9 cellular contexts compared by ENCODE assay signal in genomic region chr17:45234641-45235040, GRCh38. TPM values are rescaled to one million over a fixed set of nuclear protein-coding genes. Genes with fewer than 3 reads are reported as not detected.
DNase-seq lines count a peak whose midpoint lies in the region; ATAC-seq and TF ChIP-seq lines count a peak whose summit lies in the region.
"Had no signal": no experiment of that assay in that cellular context is flagged by ENCODE, and none has a peak within 500 bp of the region (broad histone marks: within the 10 kb centered on the region; RNA-seq: fewer than 3 reads in every experiment).

No MANE protein-coding gene starts in this region.

- H3K36me3 Mint-ChIP-seq in WTC11, result no peaks in the 10 kb centered on the region

- H3K36me3 ChIP-seq in hepatocyte (replicated peaks; ENCODE audit: insufficient read depth, low read depth), result no peaks in the 10 kb centered on the region
- H3K36me3 ChIP-seq: SJSA1 had no signal

- POLR2A ChIA-PET in WTC11 (lab: Charles Lee), result no interaction called here

- no peaks in the 10 kb centered on the region for H3K9me3 Mint-ChIP-seq in WTC11

- no peak overlapping the region for H3K4me3 ChIP-seq in hepatocyte
- H3K4me3 ChIP-seq: SJSA1 had no signal

- peaks cover 1% of the 10 kb centered on the region for H3K4me1 ChIP-seq in hepatocyte (ENCODE audit: insufficient read depth)
- H3K4me1 ChIP-seq: SJSA1 had no signal

- DNase-seq in G401 (ENCODE audit: low spot score) (peak; percentile 45), WTC11 (ENCODE audit: low spot score) (peak; percentile 81), hepatocyte (ENCODE audit: low spot score) (no peak), substantia nigra (lab: John Stamatoyannopoulos, UW) (no peak), OCI-M2 (lab: John Stamatoyannopoulos, UW; ENCODE audit: unreplicated experiment) (no peak)

- H3K27ac ChIP-seq in hepatocyte, result no peak overlapping the region
- no peak overlapping the region for H3K27ac ChIP-seq in substantia nigra (ENCODE audit: low read depth, low read length, poor library complexity, severe bottlenecking)
- H3K27ac ChIP-seq: SJSA1 had no signal

- H3K9me3 ChIP-seq in hepatocyte (ENCODE audit: low read depth), result no peaks in the 10 kb centered on the region
- H3K9me3 ChIP-seq: SJSA1 had no signal

- TF ChIP-seq CTCF in LNCAP (IDR thresholded peaks at IDR 0.05) (peak; percentile 29; the same call in 1 of the 2 replicates), WTC11 (IDR thresholded peaks at IDR 0.05) (no peak), hepatocyte (IDR thresholded peaks at IDR 0.05; ENCODE audit: poor library complexity) (peak; percentile 35)

- in situ Hi-C loops in G401 (cut with HindIII; ENCODE audit: low sequenced_read_pairs), result no loop called here

- H2AFZ ChIP-seq in hepatocyte, result no peak overlapping the region

- H3K4me2 ChIP-seq in hepatocyte, result no peak overlapping the region

- no peaks in the 10 kb centered on the region for H4K20me1 ChIP-seq in hepatocyte (ENCODE audit: insufficient read depth, poor library complexity, severe bottlenecking)

- H3K9me2 ChIP-seq in hepatocyte (replicated peaks; ENCODE audit: insufficient read depth), result no peaks in the 10 kb centered on the region

- peaks cover 59% of the 10 kb centered on the region for H3K27me3 Mint-ChIP-seq in WTC11 (ENCODE audit: low read depth)

- WGBS in hepatocyte (ENCODE audit: low lambda C conversion rate, missing lambda C conversion rate), result 26% methylated on average over 5 of the region's 5 CpGs

- H3K79me2 ChIP-seq in hepatocyte, result no peaks in the 10 kb centered on the region

- H3K4me3 Mint-ChIP-seq in WTC11, result no peak overlapping the region

- H3K27ac Mint-ChIP-seq in WTC11, result no peak overlapping the region

- peak; percentile 81 for ATAC-seq in WTC11
- no peak for ATAC-seq in HG02981 (IDR thresholded peaks at IDR 0.05; ENCODE audit: unreplicated experiment)
- ATAC-seq in GM18520 (IDR thresholded peaks at IDR 0.05; ENCODE audit: unreplicated experiment), result no peak

- CTCF ChIA-PET in WTC11 (lab: Charles Lee), result interaction anchor here (0.5 to 9.8 kb wide), 14 partner anchors 10 to 1739 kb away, joined by 3 to 179 read pairs (median 11); partner anchors contain the start of genes ACBD4 and FMNL1

- H3K4me1 Mint-ChIP-seq in WTC11, result peaks cover 9% of the 10 kb centered on the region

- H3K27me3 ChIP-seq in hepatocyte, result peaks cover 5% of the 10 kb centered on the region

TF ChIP-seq in WTC11, 78 proteins besides CTCF, POLR2A, EP300 and RAD21:
- TF ChIP-seq, protein P1, sequence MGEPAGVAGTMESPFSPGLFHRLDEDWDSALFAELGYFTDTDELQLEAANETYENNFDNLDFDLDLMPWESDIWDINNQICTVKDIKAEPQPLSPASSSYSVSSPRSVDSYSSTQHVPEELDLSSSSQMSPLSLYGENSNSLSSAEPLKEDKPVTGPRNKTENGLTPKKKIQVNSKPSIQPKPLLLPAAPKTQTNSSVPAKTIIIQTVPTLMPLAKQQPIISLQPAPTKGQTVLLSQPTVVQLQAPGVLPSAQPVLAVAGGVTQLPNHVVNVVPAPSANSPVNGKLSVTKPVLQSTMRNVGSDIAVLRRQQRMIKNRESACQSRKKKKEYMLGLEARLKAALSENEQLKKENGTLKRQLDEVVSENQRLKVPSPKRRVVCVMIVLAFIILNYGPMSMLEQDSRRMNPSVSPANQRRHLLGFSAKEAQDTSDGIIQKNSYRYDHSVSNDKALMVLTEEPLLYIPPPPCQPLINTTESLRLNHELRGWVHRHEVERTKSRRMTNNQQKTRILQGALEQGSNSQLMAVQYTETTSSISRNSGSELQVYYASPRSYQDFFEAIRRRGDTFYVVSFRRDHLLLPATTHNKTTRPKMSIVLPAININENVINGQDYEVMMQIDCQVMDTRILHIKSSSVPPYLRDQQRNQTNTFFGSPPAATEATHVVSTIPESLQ (CRISPR knock-in tag; IDR thresholded peaks at IDR 0.05), result no peak
- TF ChIP-seq, protein P2, sequence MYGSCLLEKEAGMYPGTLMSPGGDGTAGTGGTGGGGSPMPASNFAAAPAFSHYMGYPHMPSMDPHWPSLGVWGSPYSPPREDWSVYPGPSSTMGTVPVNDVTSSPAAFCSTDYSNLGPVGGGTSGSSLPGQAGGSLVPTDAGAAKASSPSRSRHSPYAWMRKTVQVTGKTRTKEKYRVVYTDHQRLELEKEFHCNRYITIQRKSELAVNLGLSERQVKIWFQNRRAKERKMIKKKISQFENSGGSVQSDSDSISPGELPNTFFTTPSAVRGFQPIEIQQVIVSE (CRISPR knock-in tag; IDR thresholded peaks at IDR 0.05; ENCODE audit: borderline replicate concordance), result no peak
- TF ChIP-seq NR3C1 (CRISPR knock-in tag; conservative IDR thresholded peaks at IDR 0.05; ENCODE audit: low read depth) (no peak), OVOL2 (CRISPR knock-in tag; IDR thresholded peaks at IDR 0.05; ENCODE audit: borderline replicate concordance) (no peak)
TF ChIP-seq in WTC11: peak in this region for 0.

RNA-seq across cellular contexts. Expression of gene FMNL1, which starts 13.0 kb away (rescaled TPM):
- total RNA-seq in G401 (2014; rRNA removed; shearing (Covaris generic)), result 6.1 and 17.9 TPM in 2 replicates
- total RNA-seq in WTC11 (2021) (5.3 to 7.9 TPM (median 7.3 TPM) in 3 replicates), hepatocyte (0.30 and 1.4 TPM in 2 replicates)
- polyA plus RNA-seq in hepatocyte, result 1.2 and 2.9 TPM in 2 replicates
- total RNA-seq: SJSA1 had no signal

RNA-seq across cellular contexts. Expression of gene SPATA32, which starts 27.3 kb away (rescaled TPM):
- not detected in 2 replicates for total RNA-seq in G401 (2014; rRNA removed; shearing (Covaris generic))
- 0.14 to 0.15 TPM in 2 of 3 replicates, not detected in the other for total RNA-seq in WTC11 (2021)
- total RNA-seq in hepatocyte, result not detected in 2 replicates
- polyA plus RNA-seq in hepatocyte, result 0.19 and 0.31 TPM in 2 replicates
- total RNA-seq: SJSA1 had no signal

Comparison
In these comparisons a context has a peak if more than half of its experiments do, and no peak if none do; other contexts are left out.
1. DNase-seq: peak in G401 (single experiment) and WTC11 (single experiment); none in hepatocyte (single experiment), substantia nigra (0 of 49) and OCI-M2 (single experiment).